ENCODE assay signal across 8 cellular contexts in the genomic region with DNA sequence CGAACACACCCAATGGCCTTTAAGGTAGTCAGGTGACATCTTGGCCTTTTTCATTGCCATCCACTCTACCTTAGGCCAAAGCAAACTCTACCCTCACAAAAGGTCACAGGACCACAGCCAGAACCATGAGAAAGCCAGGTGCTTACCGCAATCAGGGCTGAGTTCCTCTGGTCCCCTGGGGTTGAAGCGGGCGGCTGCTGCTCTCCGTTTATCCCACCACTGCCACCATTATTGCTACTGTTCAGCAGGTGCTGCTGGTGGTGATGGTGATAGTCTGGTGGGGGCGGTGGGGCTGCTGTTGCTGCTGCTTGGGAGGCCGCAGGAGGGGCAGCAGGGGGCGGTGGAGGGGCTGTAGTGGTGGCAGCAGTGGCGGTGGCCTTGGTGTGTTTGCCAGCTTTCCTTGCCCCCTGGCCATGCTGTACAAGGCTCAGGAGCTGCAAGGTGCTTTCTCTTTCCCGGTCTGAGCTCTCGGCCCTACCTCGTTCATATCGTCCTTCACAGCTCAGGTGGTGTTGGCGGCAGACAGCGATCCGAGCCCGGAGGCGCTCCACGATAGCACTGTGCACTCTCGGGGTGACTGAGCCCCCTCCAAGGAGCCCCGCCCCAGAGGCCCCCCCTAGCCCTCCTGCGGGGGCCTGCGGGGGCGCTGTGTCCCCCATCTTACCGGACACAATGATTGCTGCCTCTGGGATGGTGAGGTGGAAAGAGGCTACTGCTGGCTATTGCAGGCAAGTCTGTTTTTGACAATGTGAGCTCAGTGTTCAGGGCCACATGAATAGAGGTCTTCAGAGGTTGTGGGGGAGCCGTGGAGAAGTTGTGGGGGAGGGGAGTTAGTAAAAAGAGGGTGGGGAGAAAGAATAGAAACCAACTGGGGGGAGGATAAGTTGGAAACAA.
DNase-seq lines count a peak whose midpoint lies in the region; ATAC-seq and TF ChIP-seq lines count a peak whose summit lies in the region.

No MANE protein-coding gene starts in this region.

- TF ChIP-seq CTCF in VCaP (conservative IDR thresholded peaks at IDR 0.05) (peak; percentile 39; the same call in 1 of the 2 replicates), cardiac fibroblast (IDR thresholded peaks at IDR 0.05; ENCODE audit: low read depth, low read length) (peak; percentile 57)

- ATAC-seq in GM19043 (IDR thresholded peaks at IDR 0.05; ENCODE audit: low read depth, unreplicated experiment) (peak; percentile 33), HG03460 (IDR thresholded peaks at IDR 0.05; ENCODE audit: unreplicated experiment) (peak; percentile 35)

- H3K27ac ChIP-seq in VCaP (peak overlapping the region; percentile 85; the same call in 1 of the 2 replicates), layer of hippocampus (ENCODE audit: low read depth, low read length) (peak overlapping the region; percentile 77)

- DNase-seq in 8988T (peak; percentile 45), cardiac fibroblast (ENCODE audit: low read depth in 2 of 2) (peak; percentile 61 to 74), NCI-H774 (lab: John Stamatoyannopoulos, UW) (no peak)
- DNase-seq in stimulated activated CD4-positive, alpha-beta T cell treated with anti-CD3 and anti-CD28 coated beads, Interleukin-2, amount 100 ng/mL, for 4 hours (ENCODE audit: low read depth): peak; percentile 47

- peak overlapping the region; percentile 65 to 66 for H3K4me3 ChIP-seq in cardiac fibroblast (replicated peaks in 1 of 2; ENCODE audit: low read depth in 2 of 2, low read length in 2 of 2)

- no peaks in the 10 kb centered on the region for H3K27me3 ChIP-seq in layer of hippocampus (ENCODE audit: control insufficient read depth, insufficient read depth, low read length)
